In genomic region chr10:93911865-93912264, GRCh38 we compare ENCODE assay signal across 20 cellular contexts.
"Had no signal": no experiment of that assay in that cellular context is flagged by ENCODE, and none has a peak within 500 bp of the region (broad histone marks: within the 10 kb centered on the region; RNA-seq: fewer than 3 reads in every experiment).

No MANE protein-coding gene starts in this region.

- ATAC-seq: left cardiac atrium; left ventricle myocardium superior; naive thymus-derived CD4-positive, alpha-beta T cell; psoas muscle; stimulated activated naive B cell treated with anti-CD40 and anti-IgM and Interleukin-4, amounts not matched to agents 10 μg/mL and 1 μg/mL and 100 μg/mL, for 72 hours had no signal

- DNase-seq: activated CD4-positive, alpha-beta T cell treated with anti-CD3 and anti-CD28 coated beads for 48 hours; activated CD4-positive, alpha-beta T cell treated with anti-CD3 and anti-CD28 coated beads, Interleukin-2, amount 50 U/mL, for 48 hours; activated CD8-positive, alpha-beta memory T cell treated with anti-CD3 and anti-CD28 coated beads for 24 hours; activated effector memory CD4-positive, alpha-beta T cell treated with anti-CD3 and anti-CD28 coated beads, Interleukin-2, amount 50 U/mL, for 16 hours; activated naive CD4-positive, alpha-beta T cell treated with anti-CD3 and anti-CD28 coated beads for 36 hours; activated naive CD8-positive, alpha-beta T cell treated with anti-CD3 and anti-CD28 coated beads for 36 hours; endodermal cell; glutamatergic neuron; left cardiac atrium; left ventricle myocardium superior; mammary epithelial cell; naive thymus-derived CD4-positive, alpha-beta T cell; occipital lobe; psoas muscle; stimulated activated CD4-positive, alpha-beta T cell treated with anti-CD3 and anti-CD28 coated beads, Interleukin-15, amount 100 ng/mL, for 24 hours; stimulated activated CD4-positive, alpha-beta T cell treated with anti-CD3 and anti-CD28 coated beads, Interleukin-2, amount 100 ng/mL, for 24 hours; stimulated activated naive B cell treated with anti-CD40 and anti-IgM and Interleukin-4, amounts not matched to agents 10 μg/mL and 1 μg/mL and 100 μg/mL, for 72 hours; stomach; thyroid gland; upper lobe of left lung had no signal
